Comparison of ENCODE assay signal across 8 cellular contexts in genomic region chr15:69059170-69059943, GRCh38. TPM values are rescaled to one million over a fixed set of nuclear protein-coding genes. Genes with fewer than 3 reads are reported as not detected.
DNase-seq lines count a peak whose midpoint lies in the region; ATAC-seq and TF ChIP-seq lines count a peak whose summit lies in the region.

No MANE protein-coding gene starts in this region.

- no peak overlapping the region; the same call in 1 of the 2 replicates for H4K5ac ChIP-seq in IMR-90 (ENCODE audit: low read depth, low read length)

- H4K20me1 ChIP-seq in IMR-90 (ENCODE audit: insufficient read depth, low read length): no peaks in the 10 kb centered on the region; the same call in 1 of the 2 replicates
- no peaks in the 10 kb centered on the region for H4K20me1 ChIP-seq in OCI-LY7 (ENCODE audit: insufficient read depth, low read length)

- peaks cover 3% of the 10 kb centered on the region; the same call in 1 of the 2 replicates for H3K9me1 ChIP-seq in IMR-90 (ENCODE audit: insufficient read depth, low read length)

- TF ChIP-seq CTCF in IMR-90 (conservative IDR thresholded peaks at IDR 0.05; ENCODE audit: low read depth, low read length) (peak; percentile 88), OCI-LY7 (conservative IDR thresholded peaks at IDR 0.05; ENCODE audit: low read length) (peak; percentile 97)

- H2AK5ac ChIP-seq in IMR-90 (ENCODE audit: low read depth, low read length): peak overlapping the region; percentile 48; the same call in 1 of the 2 replicates

- BruUV-seq in IMR-90 (replicated peaks; lab: Mats Ljungman, UMichigan): no TSS peak
- BruUV-seq in OCI-LY7 (replicated peaks; lab: Mats Ljungman, UMichigan): no TSS peak

- no peak overlapping the region for H3K23ac ChIP-seq in IMR-90 (ENCODE audit: low read depth, low read length)

- dilution Hi-C loops in IMR-90 (cut with HindIII; ENCODE audit: low sequenced_read_pairs, unreplicated experiment): no loop called here

- H3K36me3 ChIP-seq in IMR-90 (ENCODE audit: control insufficient read depth, insufficient read depth, low read length) (no peaks in the 10 kb centered on the region), OCI-LY7 (ENCODE audit: insufficient read depth, low read length) (no peaks in the 10 kb centered on the region)

- H2BK20ac ChIP-seq in IMR-90 (ENCODE audit: low read depth, low read length): 0 out of 2 replicates have a peak overlapping the region, but pooled peaks have one; percentile 32

- H3K79me2 ChIP-seq in OCI-LY7 (ENCODE audit: insufficient read depth, low read depth, low read length): no peaks in the 10 kb centered on the region

- no peaks in the 10 kb centered on the region; the same call in 1 of the 2 replicates for H3K4me1 ChIP-seq in IMR-90 (ENCODE audit: control insufficient read depth, insufficient read depth, low read length)
- H3K4me1 ChIP-seq in OCI-LY7 (ENCODE audit: insufficient read depth, low read length, poor library complexity, severe bottlenecking): peaks cover 37% of the 10 kb centered on the region

- H3K27me3 ChIP-seq in IMR-90 (ENCODE audit: control insufficient read depth, insufficient read depth, low read length): peaks cover 26% of the 10 kb centered on the region

- no peak overlapping the region for H2BK15ac ChIP-seq in IMR-90 (ENCODE audit: low read depth, low read length)

- H3K9ac ChIP-seq in IMR-90 (ENCODE audit: low read depth, low read length): no peak overlapping the region

- H3K4ac ChIP-seq in IMR-90 (ENCODE audit: low read depth, low read length): peak overlapping the region; percentile 2

- H3K79me1 ChIP-seq in IMR-90 (ENCODE audit: low read depth in 1 of 2, low read length in 2 of 2): no peaks in the 10 kb centered on the region

- H2BK120ac ChIP-seq in IMR-90 (ENCODE audit: low read depth, low read length): peak overlapping the region; percentile 0; the same call in 1 of the 2 replicates

- TF ChIP-seq RAD21 in IMR-90 (IDR thresholded peaks at IDR 0.05; ENCODE audit: low read length): peak; percentile 98

- H3K9me3 ChIP-seq in IMR-90 (ENCODE audit: control insufficient read depth, insufficient read depth, low read length): no peaks in the 10 kb centered on the region
- H3K9me3 ChIP-seq in OCI-LY7 (ENCODE audit: low read length): no peaks in the 10 kb centered on the region

- peak overlapping the region; percentile 73 for H2AFZ ChIP-seq in IMR-90 (replicated peaks; ENCODE audit: low read length, poor library complexity)
- peak overlapping the region; percentile 89 for H2AFZ ChIP-seq in OCI-LY7 (ENCODE audit: low read length)

- peak; percentile 37 for TF ChIP-seq POLR2A in IMR-90 (IDR thresholded peaks at IDR 0.05; ENCODE audit: low read depth, low read length)

- H3K4me2 ChIP-seq in IMR-90 (ENCODE audit: low read depth, low read length) (peak overlapping the region; percentile 34; the same call in 1 of the 2 replicates), OCI-LY7 (ENCODE audit: low read length) (peak overlapping the region; percentile 47)

- no peaks in the 10 kb centered on the region for H3K9me2 ChIP-seq in OCI-LY7 (ENCODE audit: insufficient read depth, low read length)

- in situ Hi-C loops in IMR-90 (cut with MboI; ENCODE audit: low sequenced_read_pairs): no loop called here

- H3K4me3 ChIP-seq in IMR-90 (ENCODE audit: insufficient read depth, low read depth, low read length) (no peak overlapping the region), OCI-LY7 (ENCODE audit: low read depth, low read length, poor library complexity, severe bottlenecking) (no peak overlapping the region)

- no peak overlapping the region for H4K91ac ChIP-seq in IMR-90 (ENCODE audit: insufficient read depth, low read depth, low read length)

- no peak overlapping the region for H3K14ac ChIP-seq in IMR-90 (replicated peaks; ENCODE audit: low read depth, low read length)

- DNase-seq in CMK (ENCODE audit: low read depth): peak; percentile 64
- DNase-seq in IMR-90: peak; percentile 81
- peak; percentile 83 for DNase-seq in OCI-LY7 (ENCODE audit: low spot score)
- DNase-seq in activated CD8-positive, alpha-beta memory T cell treated with anti-CD3 and anti-CD28 coated beads, Interleukin-2, amount 50 U/mL, for 24 hours (ENCODE audit: extremely low read depth): peak; percentile 21
- peak; percentile 92 for DNase-seq in epidermal melanocyte (ENCODE audit: insufficient read length, low spot score)
- peak; percentile 92 for DNase-seq in myocyte (ENCODE audit: low read depth)
- DNase-seq in stimulated activated CD8-positive, alpha-beta memory T cell treated with anti-CD3 and anti-CD28 coated beads, Interleukin-7, amount 100 ng/mL, for 4 hours (ENCODE audit: low read depth in 2 of 2): peak; percentile 39 to 44

- POLR2A ChIA-PET in IMR-90 (lab: Charles Lee; ENCODE audit: unreplicated experiment) (no interaction called here), OCI-LY7 (lab: Charles Lee) (no interaction called here)

- intact Hi-C loops in IMR-90 (cut with micrococcal nuclease): loop anchor here (1.0 to 2.0 kb wide), 4 partner anchors 101 to 407 kb away; partner anchors contain the start of gene GLCE
- intact Hi-C loops in OCI-LY7 (cut with micrococcal nuclease; ENCODE audit: unreplicated experiment): loop anchor here (1.0 to 2.0 kb wide), 2 partner anchors 205 to 335 kb away; no protein-coding TSS in a partner anchor

- H3K27ac ChIP-seq in IMR-90 (ENCODE audit: insufficient read depth, low read length) (no peak overlapping the region), OCI-LY7 (ENCODE audit: low read depth, low read length, poor library complexity, severe bottlenecking) (no peak overlapping the region)

- CTCF ChIA-PET in IMR-90 (lab: Yijun Ruan, JAX): interaction anchor here (0.6 to 1.6 kb wide), 13 partner anchors 10 to 404 kb away, joined by 3 to 6 read pairs (median 3); no protein-coding TSS in a partner anchor
- CTCF ChIA-PET in OCI-LY7 (lab: Charles Lee; ENCODE audit: unreplicated experiment): interaction anchor here (1.3 kb wide), 1 partner anchor 335 kb away, joined by 3 read pairs; no protein-coding TSS in a partner anchor

- H3K56ac ChIP-seq in IMR-90 (ENCODE audit: extremely low read depth, insufficient read depth, low read length): no peak overlapping the region

- peak overlapping the region; percentile 75 for H2AK9ac ChIP-seq in IMR-90 (replicated peaks; ENCODE audit: low read depth, low read length, poor library complexity)

- H4K8ac ChIP-seq in IMR-90 (ENCODE audit: low read depth in 2 of 2, low read length in 2 of 2): peak overlapping the region in 1 of 2 experiments; percentile 12; a peak in 1 of 4 replicates

- H2BK5ac ChIP-seq in IMR-90 (ENCODE audit: low read depth, low read length, poor library complexity, severe bottlenecking): no peak overlapping the region

- no peak overlapping the region for H3K18ac ChIP-seq in IMR-90 (ENCODE audit: low read depth, low read length)

- ATAC-seq in IMR-90 (ENCODE audit: low read depth): peak; percentile 92
- ATAC-seq in HG02970 (IDR thresholded peaks at IDR 0.05; ENCODE audit: low FRiP score, unreplicated experiment): no peak

- 61% methylated on average over 5 of the region's 19 CpGs; no CpG with 5 or more reads in 1 of the 2 experiments for WGBS in IMR-90 (ENCODE audit: extremely low coverage in 2 of 2, insufficient read length in 1 of 2), 2 experiments

TF ChIP-seq in IMR-90, 13 proteins besides CTCF, POLR2A, EP300 and RAD21:
- TF ChIP-seq NFE2L2 (IDR thresholded peaks at IDR 0.05; ENCODE audit: low read depth, low read length): no peak
- TF ChIP-seq RCOR1 (IDR thresholded peaks at IDR 0.05; ENCODE audit: insufficient replicate concordance, low read length): no peak
- TF ChIP-seq MAZ (IDR thresholded peaks at IDR 0.05; ENCODE audit: borderline replicate concordance, low read depth, low read length): no peak
- TF ChIP-seq, protein P1, sequence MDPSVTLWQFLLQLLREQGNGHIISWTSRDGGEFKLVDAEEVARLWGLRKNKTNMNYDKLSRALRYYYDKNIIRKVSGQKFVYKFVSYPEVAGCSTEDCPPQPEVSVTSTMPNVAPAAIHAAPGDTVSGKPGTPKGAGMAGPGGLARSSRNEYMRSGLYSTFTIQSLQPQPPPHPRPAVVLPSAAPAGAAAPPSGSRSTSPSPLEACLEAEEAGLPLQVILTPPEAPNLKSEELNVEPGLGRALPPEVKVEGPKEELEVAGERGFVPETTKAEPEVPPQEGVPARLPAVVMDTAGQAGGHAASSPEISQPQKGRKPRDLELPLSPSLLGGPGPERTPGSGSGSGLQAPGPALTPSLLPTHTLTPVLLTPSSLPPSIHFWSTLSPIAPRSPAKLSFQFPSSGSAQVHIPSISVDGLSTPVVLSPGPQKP (IDR thresholded peaks at IDR 0.05; ENCODE audit: borderline replicate concordance, low read depth, low read length): no peak
- TF ChIP-seq MXI1 (IDR thresholded peaks at IDR 0.05; ENCODE audit: borderline replicate concordance, low read depth, low read length): no peak
- no peak for TF ChIP-seq FOS (IDR thresholded peaks at IDR 0.05; ENCODE audit: low read depth, low read length)
- 0 out of 2 replicates have a peak, but pooled peaks have one; percentile 20 for TF ChIP-seq USF2 (IDR thresholded peaks at IDR 0.05; ENCODE audit: low read depth, low read length)
- no peak for TF ChIP-seq CHD1 (IDR thresholded peaks at IDR 0.05; ENCODE audit: low read depth, low read length)
- no peak for TF ChIP-seq RFX5 (IDR thresholded peaks at IDR 0.05; ENCODE audit: low read depth, low read length)
- TF ChIP-seq BHLHE40 (IDR thresholded peaks at IDR 0.05; ENCODE audit: low read depth, low read length): no peak; the same call in 1 of the 2 replicates
- no peak for TF ChIP-seq MAFK (IDR thresholded peaks at IDR 0.05; ENCODE audit: low read depth, low read length)
- no peak for TF ChIP-seq CEBPB (IDR thresholded peaks at IDR 0.05; ENCODE audit: low read depth, low read length)
- TF ChIP-seq SMC3 (IDR thresholded peaks at IDR 0.05; ENCODE audit: low read depth, low read length): peak; percentile 98

RNA-seq across cellular contexts. Expression of gene NOX5, which starts 44.9 kb away (rescaled TPM):
- under 0.01 TPM in 1 of 2 replicates, not detected in the other for total RNA-seq in IMR-90 (2012; rRNA removed)
- 0.07 and 0.20 TPM in 2 replicates for polyA plus RNA-seq in IMR-90 (2012; rRNA removed)
- polyA plus RNA-seq in IMR-90 (2012; cell fraction: cytosol; rRNA removed): 0.05 and 0.11 TPM in 2 replicates
- polyA plus RNA-seq in IMR-90 (2012; cell fraction: nucleus; rRNA removed; ENCODE audit: low replicate concordance): 0.60 and 0.65 TPM in 2 replicates
- total RNA-seq in OCI-LY7 (2014; rRNA removed; shearing (Covaris generic)): not detected in 2 replicates
- not detected in 2 replicates for total RNA-seq in OCI-LY7 (2022)
- 1.1 and 1.3 TPM in 2 replicates for total RNA-seq in myocyte
- polyA plus RNA-seq in myocyte (2012): 1.5 TPM

Comparison
In these comparisons a context has a peak if more than half of its experiments do, and no peak if none do; other contexts are left out.
1. DNase-seq: peak in every context shown above with its lines; median percentile 92 in epidermal melanocyte; 92 in myocyte; 83 in OCI-LY7; 81 in IMR-90; 64 in CMK; 42 in stimulated activated CD8-positive, alpha-beta memory T cell treated with anti-CD3 and anti-CD28 coated beads, Interleukin-7, amount 100 ng/mL, for 4 hours; 21 in activated CD8-positive, alpha-beta memory T cell treated with anti-CD3 and anti-CD28 coated beads, Interleukin-2, amount 50 U/mL, for 24 hours.